16 cellular contexts compared by ENCODE assay signal in the genomic region with DNA sequence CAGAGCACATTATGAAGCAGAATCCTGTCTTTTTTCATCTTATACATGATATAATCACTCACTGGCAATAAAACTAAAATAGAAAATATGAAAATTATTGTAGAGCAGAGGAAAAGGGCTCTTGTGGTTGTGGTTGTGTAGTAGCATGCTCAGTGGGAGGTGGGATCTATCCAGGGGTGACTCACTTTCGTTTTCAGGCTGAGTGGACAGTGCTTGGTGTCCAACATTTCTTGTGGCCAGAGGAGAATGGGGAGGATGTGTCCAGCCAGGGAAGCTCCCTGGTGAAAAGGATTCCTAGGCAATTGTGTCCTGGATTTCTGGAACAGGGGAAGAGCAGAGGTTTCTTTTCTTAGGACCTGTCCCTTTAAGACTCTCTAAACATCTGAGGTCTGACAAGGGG. TPM values are rescaled to one million over a fixed set of nuclear protein-coding genes. Genes with fewer than 3 reads are reported as not detected.
DNase-seq lines count a peak whose midpoint lies in the region; ATAC-seq, FAIRE-seq and TF ChIP-seq lines count a peak whose summit lies in the region.
"Had no signal": no experiment of that assay in that cellular context is flagged by ENCODE, and none has a peak within 500 bp of the region (broad histone marks: within the 10 kb centered on the region; RNA-seq: fewer than 3 reads in every experiment).

No MANE protein-coding gene starts in this region.

- no peaks in the 10 kb centered on the region for H3K27me3 ChIP-seq in GM12878 (replicated peaks in 1 of 2; ENCODE audit: control insufficient read depth in 2 of 2, insufficient read depth in 2 of 2, low read length in 1 of 2)
- H3K27me3 ChIP-seq: esophagus muscularis mucosa, Peyer's patch had no signal

- peaks cover 2% of the 10 kb centered on the region for H3K27me3 Mint-ChIP-seq in activated naive CD8-positive, alpha-beta T cell treated with anti-CD3 and anti-CD28 coated beads, Interleukin-2, amount 50 U/mL, for 24 hours
- H3K27me3 Mint-ChIP-seq in activated naive CD8-positive, alpha-beta T cell treated with anti-CD3 and anti-CD28 coated beads for 36 hours: peaks cover 4% of the 10 kb centered on the region
- H3K27me3 Mint-ChIP-seq in stimulated activated memory B cell treated with anti-CD40 and anti-IgM and Interleukin-4, amounts not matched to agents 10 μg/mL and 1 μg/mL and 100 μg/mL, for 72 hours: peaks cover 4% of the 10 kb centered on the region

- H2AFZ ChIP-seq in GM12878 (ENCODE audit: control insufficient read depth, low read depth, low read length): no peak overlapping the region

- H3K36me3 ChIP-seq in GM12878 (ENCODE audit: control insufficient read depth in 2 of 2, insufficient read depth in 2 of 2, low read length in 1 of 2): no peaks in the 10 kb centered on the region
- H3K36me3 ChIP-seq: esophagus muscularis mucosa, Peyer's patch had no signal

- no peak for DNase-seq in activated naive CD8-positive, alpha-beta T cell treated with anti-CD3 and anti-CD28 coated beads, Interleukin-2, amount 50 U/mL, for 24 hours
- DNase-seq in activated naive CD8-positive, alpha-beta T cell treated with anti-CD3 and anti-CD28 coated beads for 36 hours: no peak
- DNase-seq in GM12878 (ENCODE audit: low read depth, low spot score) (no peak), NCI-H1417 (lab: John Stamatoyannopoulos, UW) (no peak)
- DNase-seq in activated CD8-positive, alpha-beta memory T cell treated with anti-CD3 and anti-CD28 coated beads, Interleukin-2, amount 50 U/mL, for 48 hours: no peak
- DNase-seq: activated naive CD4-positive, alpha-beta T cell; DMS153; Peyer's patch; T-helper 17 cell had no signal

- FAIRE-seq in GM12878 (lab: Jason Lieb, UNC): no peak

- 0% methylated on average over 1 of the region's 1 CpG for WGBS in GM12878 (ENCODE audit: insufficient coverage, insufficient replicate concordance, low lambda C conversion rate, missing lambda C conversion rate)

- H4K20me1 ChIP-seq in GM12878 (ENCODE audit: control insufficient read depth, insufficient read depth): no peaks in the 10 kb centered on the region

- TF ChIP-seq EP300 in GM12878 (IDR thresholded peaks at IDR 0.05; ENCODE audit: borderline replicate concordance in 1 of 2, control insufficient read depth in 1 of 2, low read depth in 2 of 2, low read length in 2 of 2): no peak

- no peak overlapping the region for H3K4me2 ChIP-seq in GM12878 (ENCODE audit: control insufficient read depth, insufficient read depth)

- no peaks in the 10 kb centered on the region for H3K9me3 ChIP-seq in GM12878 (replicated peaks; ENCODE audit: control insufficient read depth, insufficient read depth, low read length)
- H3K9me3 ChIP-seq: esophagus muscularis mucosa, Peyer's patch had no signal

- peak; percentile 37 for ATAC-seq in activated naive CD8-positive, alpha-beta T cell treated with anti-CD3 and anti-CD28 coated beads, Interleukin-2, amount 50 U/mL, for 24 hours
- ATAC-seq in HG03442 (IDR thresholded peaks at IDR 0.05; ENCODE audit: unreplicated experiment) (peak; percentile 32), GM12878 (peak; percentile 36), GM21786 (IDR thresholded peaks at IDR 0.05; ENCODE audit: unreplicated experiment) (no peak)
- no peak for ATAC-seq in stimulated activated memory B cell treated with anti-CD40 and anti-IgM and Interleukin-4, amounts not matched to agents 10 μg/mL and 1 μg/mL and 100 μg/mL, for 72 hours
- ATAC-seq: T-helper 17 cell had no signal

- in situ Hi-C loops in GM12878 (cut with MboI): no loop called here

- no peak overlapping the region for H3K4me3 Mint-ChIP-seq in activated naive CD8-positive, alpha-beta T cell treated with anti-CD3 and anti-CD28 coated beads, Interleukin-2, amount 50 U/mL, for 24 hours
- H3K4me3 Mint-ChIP-seq in activated naive CD8-positive, alpha-beta T cell treated with anti-CD3 and anti-CD28 coated beads for 36 hours: no peak overlapping the region
- H3K4me3 Mint-ChIP-seq in stimulated activated memory B cell treated with anti-CD40 and anti-IgM and Interleukin-4, amounts not matched to agents 10 μg/mL and 1 μg/mL and 100 μg/mL, for 72 hours: no peak overlapping the region
- H3K4me3 Mint-ChIP-seq: T-helper 17 cell had no signal

- H3K4me3 ChIP-seq in GM12878: no peak overlapping the region
- H3K4me3 ChIP-seq: esophagus muscularis mucosa, Peyer's patch had no signal

- SMC1A ChIA-PET in GM12878 (lab: Charles Lee; ENCODE audit: uncharacterized antibody, unreplicated experiment): no interaction called here

- H3K79me2 ChIP-seq in GM12878 (ENCODE audit: control insufficient read depth, insufficient read depth, low read length): no peaks in the 10 kb centered on the region

- BruUV-seq in GM12878 (replicated peaks; lab: Mats Ljungman, UMichigan): no TSS peak

- H3K9ac ChIP-seq in GM12878 (ENCODE audit: control insufficient read depth, insufficient read depth, low read length): no peak overlapping the region

- intact Hi-C loops in GM12878 (cut with micrococcal nuclease; ENCODE audit: unreplicated experiment): no loop called here

- H3K36me3 Mint-ChIP-seq in activated naive CD8-positive, alpha-beta T cell treated with anti-CD3 and anti-CD28 coated beads, Interleukin-2, amount 50 U/mL, for 24 hours (ENCODE audit: low read depth): no peaks in the 10 kb centered on the region
- H3K36me3 Mint-ChIP-seq in activated naive CD8-positive, alpha-beta T cell treated with anti-CD3 and anti-CD28 coated beads for 36 hours: no peaks in the 10 kb centered on the region
- no peaks in the 10 kb centered on the region for H3K36me3 Mint-ChIP-seq in stimulated activated memory B cell treated with anti-CD40 and anti-IgM and Interleukin-4, amounts not matched to agents 10 μg/mL and 1 μg/mL and 100 μg/mL, for 72 hours

- POLR2A ChIA-PET in GM12878 (lab: Charles Lee): no interaction called here

- H3K4me1 ChIP-seq in GM12878 (ENCODE audit: control insufficient read depth, insufficient read depth, low read length): peaks cover 5% of the 10 kb centered on the region
- H3K4me1 ChIP-seq: esophagus muscularis mucosa had no signal

- no peak for TF ChIP-seq CTCF in GM12878 (IDR thresholded peaks at IDR 0.05 in 2 of 3, conservative IDR thresholded peaks at IDR 0.05 in 1 of 3; ENCODE audit: control insufficient read depth in 2 of 3, extremely low read depth in 1 of 3, insufficient read depth in 1 of 3, low read depth in 3 of 3, low read length in 3 of 3)

- RAD21 ChIA-PET in GM12878 (lab: Charles Lee; ENCODE audit: unreplicated experiment): no interaction called here

- CTCF ChIA-PET in GM12878 (lab: Yijun Ruan, JAX): no interaction called here

- H3K4me1 Mint-ChIP-seq in activated naive CD8-positive, alpha-beta T cell treated with anti-CD3 and anti-CD28 coated beads, Interleukin-2, amount 50 U/mL, for 24 hours: peaks cover 14% of the 10 kb centered on the region
- H3K4me1 Mint-ChIP-seq in activated naive CD8-positive, alpha-beta T cell treated with anti-CD3 and anti-CD28 coated beads for 36 hours: peaks cover 2% of the 10 kb centered on the region
- peaks cover 27% of the 10 kb centered on the region for H3K4me1 Mint-ChIP-seq in stimulated activated memory B cell treated with anti-CD40 and anti-IgM and Interleukin-4, amounts not matched to agents 10 μg/mL and 1 μg/mL and 100 μg/mL, for 72 hours

- no peaks in the 10 kb centered on the region for H3K9me3 Mint-ChIP-seq in activated naive CD8-positive, alpha-beta T cell treated with anti-CD3 and anti-CD28 coated beads, Interleukin-2, amount 50 U/mL, for 24 hours
- H3K9me3 Mint-ChIP-seq in activated naive CD8-positive, alpha-beta T cell treated with anti-CD3 and anti-CD28 coated beads for 36 hours: no peaks in the 10 kb centered on the region
- no peaks in the 10 kb centered on the region for H3K9me3 Mint-ChIP-seq in stimulated activated memory B cell treated with anti-CD40 and anti-IgM and Interleukin-4, amounts not matched to agents 10 μg/mL and 1 μg/mL and 100 μg/mL, for 72 hours

- H3K27ac Mint-ChIP-seq in activated naive CD8-positive, alpha-beta T cell treated with anti-CD3 and anti-CD28 coated beads, Interleukin-2, amount 50 U/mL, for 24 hours: peak overlapping the region; percentile 34
- H3K27ac Mint-ChIP-seq in activated naive CD8-positive, alpha-beta T cell treated with anti-CD3 and anti-CD28 coated beads for 36 hours: no peak overlapping the region
- H3K27ac Mint-ChIP-seq in stimulated activated memory B cell treated with anti-CD40 and anti-IgM and Interleukin-4, amounts not matched to agents 10 μg/mL and 1 μg/mL and 100 μg/mL, for 72 hours: peak overlapping the region; percentile 8
- H3K27ac Mint-ChIP-seq: T-helper 17 cell had no signal

- TF ChIP-seq POLR2A in GM12878 (IDR thresholded peaks at IDR 0.05; ENCODE audit: low read depth, low read length): no peak

- H3K27ac ChIP-seq in GM12878 (ENCODE audit: control insufficient read depth, insufficient read depth): no peak overlapping the region
- H3K27ac ChIP-seq: esophagus muscularis mucosa had no signal

- TF ChIP-seq RAD21 in GM12878 (IDR thresholded peaks at IDR 0.05; ENCODE audit: insufficient read depth, low read depth, low read length): no peak

RNA-seq across cellular contexts. Expression of a gene that starts 31.9 kb away (rescaled TPM):
- not detected for total RNA-seq in activated naive CD8-positive, alpha-beta T cell treated with anti-CD3 and anti-CD28 coated beads for 36 hours
- not detected in 2 replicates for total RNA-seq in GM12878 (2013; cell fraction: nucleolus; rRNA removed)
- not detected in 2 replicates for total RNA-seq in GM12878 (2014; rRNA removed)
- not detected in 2 replicates for total RNA-seq in GM12878 (2014; rRNA removed; fragmentation: Illumina TruSeq; extraction: Trizol)
- total RNA-seq in GM12878 (2021): not detected in 2 replicates
- polyA plus RNA-seq in GM12878 (2011; ENCODE audit: low read depth): not detected
- polyA plus RNA-seq in GM12878 (2011; rRNA removed): not detected in 2 replicates
- not detected in 2 replicates for polyA plus RNA-seq in GM12878 (2011; cell fraction: cytosol; rRNA removed)
- polyA plus RNA-seq in GM12878 (2011; cell fraction: nucleus; rRNA removed): not detected in 2 replicates
- polyA plus RNA-seq in GM12878 (2012): not detected in 2 replicates
- not detected in 2 replicates for polyA plus RNA-seq in GM12878 (2014; fragmentation: Illumina TruSeq; extraction: Trizol)
- polyA plus RNA-seq in GM12878 (2014; fragmentation: Nextera tagmentation; extraction: Ambion mirVana): not detected
- polyA plus RNA-seq in GM12878 (2014; rRNA removed): not detected in 2 replicates
- polyA plus RNA-seq in GM12878 (2016; fragmentation: Nextera tagmentation; extraction: Ambion mirVana): under 1 TPM in 1 of 2 experiments, not detected in 1; 0.13 TPM
- polyA minus RNA-seq in GM12878 (2011; rRNA and poly(A)+ RNA removed): not detected in 2 replicates
- not detected in 2 replicates for polyA minus RNA-seq in GM12878 (2011; cell fraction: cytosol; rRNA and poly(A)+ RNA removed)
- not detected in 2 replicates for polyA minus RNA-seq in GM12878 (2011; cell fraction: nucleus; rRNA and poly(A)+ RNA removed)
- total RNA-seq: chondrocyte, esophagus muscularis mucosa, mononuclear cell, Peyer's patch, posterior vena cava, T-helper 17 cell had no signal

RNA-seq across cellular contexts. Expression of a gene that starts 57.0 kb away (rescaled TPM):
- not detected for total RNA-seq in activated naive CD8-positive, alpha-beta T cell treated with anti-CD3 and anti-CD28 coated beads for 36 hours
- not detected in 2 replicates for total RNA-seq in GM12878 (2013; cell fraction: nucleolus; rRNA removed)
- not detected in 2 replicates for total RNA-seq in GM12878 (2014; rRNA removed)
- total RNA-seq in GM12878 (2014; rRNA removed; fragmentation: Illumina TruSeq; extraction: Trizol): not detected in 2 replicates
- not detected in 2 replicates for total RNA-seq in GM12878 (2021)
- not detected for polyA plus RNA-seq in GM12878 (2011; ENCODE audit: low read depth)
- polyA plus RNA-seq in GM12878 (2011; rRNA removed): 0.05 TPM in 1 of 2 replicates, not detected in the other
- polyA plus RNA-seq in GM12878 (2011; cell fraction: cytosol; rRNA removed): not detected in 2 replicates
- not detected in 2 replicates for polyA plus RNA-seq in GM12878 (2011; cell fraction: nucleus; rRNA removed)
- polyA plus RNA-seq in GM12878 (2012): not detected in 2 replicates
- not detected in 2 replicates for polyA plus RNA-seq in GM12878 (2014; fragmentation: Illumina TruSeq; extraction: Trizol)
- polyA plus RNA-seq in GM12878 (2014; fragmentation: Nextera tagmentation; extraction: Ambion mirVana): not detected
- not detected in 2 replicates for polyA plus RNA-seq in GM12878 (2014; rRNA removed)
- not detected for polyA plus RNA-seq in GM12878 (2016; fragmentation: Nextera tagmentation; extraction: Ambion mirVana)
- polyA minus RNA-seq in GM12878 (2011; rRNA and poly(A)+ RNA removed): not detected in 2 replicates
- not detected in 2 replicates for polyA minus RNA-seq in GM12878 (2011; cell fraction: cytosol; rRNA and poly(A)+ RNA removed)
- polyA minus RNA-seq in GM12878 (2011; cell fraction: nucleus; rRNA and poly(A)+ RNA removed): not detected in 2 replicates
- total RNA-seq: chondrocyte, esophagus muscularis mucosa, Peyer's patch, posterior vena cava, T-helper 17 cell had no signal

Comparison
In these comparisons a context has a peak if more than half of its experiments do, and no peak if none do; other contexts are left out.
1. ATAC-seq: peak in activated naive CD8-positive, alpha-beta T cell treated with anti-CD3 and anti-CD28 coated beads, Interleukin-2, amount 50 U/mL, for 24 hours (single experiment), HG03442 (single experiment) and GM12878 (single experiment); none in stimulated activated memory B cell treated with anti-CD40 and anti-IgM and Interleukin-4, amounts not matched to agents 10 μg/mL and 1 μg/mL and 100 μg/mL, for 72 hours (single experiment) and GM21786 (single experiment).